Comparison of ENCODE assay signal across 17 cellular contexts in genomic region chr5:34037829-34038228, GRCh38. TPM values are rescaled to one million over a fixed set of nuclear protein-coding genes. Genes with fewer than 3 reads are reported as not detected.
DNase-seq lines count a peak whose midpoint lies in the region; ATAC-seq and TF ChIP-seq lines count a peak whose summit lies in the region.
"Had no signal": no experiment of that assay in that cellular context is flagged by ENCODE, and none has a peak within 500 bp of the region (broad histone marks: within the 10 kb centered on the region; RNA-seq: fewer than 3 reads in every experiment).

No MANE protein-coding gene starts in this region.

- peak overlapping the region; percentile 84 for H3K27ac Mint-ChIP-seq in chondrocyte (ENCODE audit: unreplicated experiment)
- H3K27ac Mint-ChIP-seq: GM23338 had no signal

- no peak overlapping the region for H3K9ac ChIP-seq in rectal smooth muscle tissue (ENCODE audit: low read length)
- H3K9ac ChIP-seq: BLaER1 treated with 17β-estradiol and CSF1 and Interleukin-3, amounts not matched to agents 10 nM and 100 nM had no signal

- no peak for ATAC-seq in HG03442 (IDR thresholded peaks at IDR 0.05; ENCODE audit: unreplicated experiment)
- ATAC-seq: GM23338 had no signal

- DNase-seq in AG08395 (ENCODE audit: low spot score) (peak; percentile 17), chondrocyte (ENCODE audit: low spot score) (no peak), fibroblast of the aortic adventitia (ENCODE audit: low read depth) (peak; percentile 38), NCI-H2227 treated with DMSO at 0.1 percent for 48 hours (lab: John Stamatoyannopoulos, UW) (no peak), GOT3 (lab: John Stamatoyannopoulos, UW) (no peak), MG63 (no peak)
- DNase-seq: 8988T; Calu3; CD4-positive, CD25-positive, alpha-beta regulatory T cell; DMS 273 treated with DMSO at 0.1 percent for 48 hours; EL; H9 had no signal

- no peak for TF ChIP-seq CTCF in chondrocyte (IDR thresholded peaks at IDR 0.05)
- no peak for TF ChIP-seq CTCF in fibroblast of the aortic adventitia (IDR thresholded peaks at IDR 0.05; ENCODE audit: insufficient read depth, low read length)

- H3K36me3 ChIP-seq in rectal smooth muscle tissue (ENCODE audit: control insufficient read depth, insufficient read depth, low read length): peaks cover 3% of the 10 kb centered on the region
- H3K36me3 ChIP-seq in MG63: no peaks in the 10 kb centered on the region

- H3K27me3 ChIP-seq in rectal smooth muscle tissue (ENCODE audit: control insufficient read depth, insufficient read depth, low read length) (no peaks in the 10 kb centered on the region), MG63 (no peaks in the 10 kb centered on the region)
- H3K27me3 ChIP-seq: BLaER1 treated with 17β-estradiol and CSF1 and Interleukin-3, amounts not matched to agents 10 nM and 100 nM had no signal

- H3K9me3 ChIP-seq in MG63: no peaks in the 10 kb centered on the region
- H3K9me3 ChIP-seq: BLaER1 treated with 17β-estradiol and CSF1 and Interleukin-3, amounts not matched to agents 10 nM and 100 nM had no signal

- H3K27me3 Mint-ChIP-seq in chondrocyte (ENCODE audit: low read depth): no peaks in the 10 kb centered on the region
- H3K27me3 Mint-ChIP-seq: CD4-positive, CD25-positive, alpha-beta regulatory T cell had no signal

- no peak overlapping the region for H3K4me3 ChIP-seq in fibroblast of the aortic adventitia (ENCODE audit: low read depth, low read length)
- no peak overlapping the region for H3K4me3 ChIP-seq in rectal smooth muscle tissue (ENCODE audit: low read length)
- no peak overlapping the region for H3K4me3 ChIP-seq in MG63
- H3K4me3 ChIP-seq: BLaER1 treated with 17β-estradiol and CSF1 and Interleukin-3, amounts not matched to agents 10 nM and 100 nM; GM23338 had no signal

- H3K4me1 Mint-ChIP-seq in chondrocyte (ENCODE audit: low read depth): peaks cover 43% of the 10 kb centered on the region

- peaks cover 2% of the 10 kb centered on the region for H3K9me3 Mint-ChIP-seq in chondrocyte (ENCODE audit: low read depth)
- H3K9me3 Mint-ChIP-seq: CD4-positive, CD25-positive, alpha-beta regulatory T cell; GM23338 had no signal

- H3K4me1 ChIP-seq in rectal smooth muscle tissue (ENCODE audit: control insufficient read depth, insufficient read depth, low read length): peaks cover 4% of the 10 kb centered on the region

- peak overlapping the region; percentile 39 for H3K27ac ChIP-seq in rectal smooth muscle tissue (ENCODE audit: low read depth, low read length)
- H3K27ac ChIP-seq: BLaER1 treated with 17β-estradiol and CSF1 and Interleukin-3, amounts not matched to agents 10 nM and 100 nM; HL-60 had no signal

- H3K4me3 Mint-ChIP-seq in chondrocyte (ENCODE audit: unreplicated experiment): no peak overlapping the region
- H3K4me3 Mint-ChIP-seq: CD4-positive, CD25-positive, alpha-beta regulatory T cell; GM23338; H9 had no signal

- H3K36me3 Mint-ChIP-seq in chondrocyte (ENCODE audit: low read depth): peaks cover 3% of the 10 kb centered on the region

RNA-seq across cellular contexts. Expression of gene C1QTNF3, which starts 5.2 kb away (rescaled TPM):
- total RNA-seq in chondrocyte (1.5 to 2.6 TPM (median 2.1 TPM) in 3 replicates), fibroblast of the aortic adventitia (ENCODE audit: low replicate concordance) (1.9 and 8.3 TPM in 2 replicates)
- 1.3 and 3.3 TPM in 2 replicates for total RNA-seq in MG63 (2014; rRNA removed; shearing (Covaris generic); ENCODE audit: low replicate concordance)

RNA-seq across cellular contexts. Expression of gene AMACR, which starts 30.0 kb away (rescaled TPM):
- total RNA-seq in chondrocyte: 13.7 to 20.4 TPM (median 15.3 TPM) in 3 replicates
- 10.7 and 19.1 TPM in 2 replicates for total RNA-seq in fibroblast of the aortic adventitia (ENCODE audit: low replicate concordance)
- total RNA-seq in MG63 (2014; rRNA removed; shearing (Covaris generic); ENCODE audit: low replicate concordance): 4.3 and 26.3 TPM in 2 replicates

RNA-seq across cellular contexts. Expression of gene SLC45A2, which starts 53.3 kb away (rescaled TPM):
- total RNA-seq in chondrocyte (0.12 to 0.51 TPM in 2 of 3 replicates, not detected in the other), fibroblast of the aortic adventitia (ENCODE audit: low replicate concordance) (0.09 TPM in 1 of 2 replicates, not detected in the other)
- not detected in 2 replicates for total RNA-seq in MG63 (2014; rRNA removed; shearing (Covaris generic); ENCODE audit: low replicate concordance)
- total RNA-seq: Calu3; CD4-positive, CD25-positive, alpha-beta regulatory T cell; GM23338; H9 had no signal

Comparison
In these comparisons a context has a peak if more than half of its experiments do, and no peak if none do; other contexts are left out.
1. DNase-seq: peak in AG08395 (single experiment) and fibroblast of the aortic adventitia (single experiment); none in chondrocyte (single experiment), NCI-H2227 treated with DMSO at 0.1 percent for 48 hours (single experiment), GOT3 (single experiment) and MG63 (single experiment).